Comparison of ENCODE assay signal across 18 cellular contexts in the genomic region with DNA sequence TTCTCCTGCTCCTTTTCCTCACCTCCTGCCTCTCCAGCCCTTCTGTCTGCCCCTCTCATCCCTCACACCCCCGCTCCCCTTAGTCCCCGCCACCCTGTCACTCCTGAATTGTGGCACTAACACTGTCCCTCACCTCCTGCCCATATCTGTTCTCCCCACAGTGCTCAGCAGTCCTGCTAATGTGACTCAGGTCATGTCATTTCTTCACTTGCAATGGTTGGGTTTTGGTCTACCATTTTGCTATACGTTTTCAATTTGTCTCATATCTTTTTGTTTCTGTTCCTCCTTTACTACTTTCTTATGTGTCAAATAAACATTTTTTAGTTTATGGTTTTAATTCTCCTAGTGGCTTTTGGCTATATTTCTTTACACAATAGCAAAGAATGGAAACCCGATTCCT. TPM values are rescaled to one million over a fixed set of nuclear protein-coding genes. Genes with fewer than 3 reads are reported as not detected.
DNase-seq lines count a peak whose midpoint lies in the region; ATAC-seq and TF ChIP-seq lines count a peak whose summit lies in the region.
"Had no signal": no experiment of that assay in that cellular context is flagged by ENCODE, and none has a peak within 500 bp of the region (broad histone marks: within the 10 kb centered on the region; RNA-seq: fewer than 3 reads in every experiment).

No MANE protein-coding gene starts in this region.

- H3K4me3 ChIP-seq in OCI-LY3 (ENCODE audit: low read length): peak overlapping the region; percentile 90
- H3K4me3 ChIP-seq: A549 had no signal

- peaks cover 28% of the 10 kb centered on the region for H3K36me3 ChIP-seq in OCI-LY3 (replicated peaks; ENCODE audit: low read depth, low read length)
- H3K36me3 ChIP-seq: breast epithelium had no signal

- POLR2A ChIA-PET in activated CD4-positive, alpha-beta T cell treated with anti-CD3 and anti-CD28 coated beads, Interleukin-2, amount 10 ng/mL, durations not matched to agents 7 days and 5 days (lab: Charles Lee): no interaction called here

- H3K27ac Mint-ChIP-seq in activated CD4-positive, alpha-beta T cell treated with anti-CD3 and anti-CD28 coated beads, Interleukin-2, amount 10 ng/mL, durations not matched to agents 7 days and 5 days: peak overlapping the region; percentile 100
- H3K27ac Mint-ChIP-seq in dendritic cell treated with granulocyte-macrophage colony-stimulating factor and Interleukin-4, amounts not matched to agents 40 ng/mL and 50 ng/mL, for 4 days: peak overlapping the region; percentile 98
- peak overlapping the region; percentile 100 for H3K27ac Mint-ChIP-seq in stimulated activated memory B cell treated with anti-CD40 and anti-IgM and Interleukin-4, amounts not matched to agents 10 μg/mL and 1 μg/mL and 100 μg/mL, for 72 hours

- H3K4me2 ChIP-seq in OCI-LY3 (ENCODE audit: low read length): peak overlapping the region; percentile 99
- H3K4me2 ChIP-seq: A549 had no signal

- peaks cover 25% of the 10 kb centered on the region for H4K20me1 ChIP-seq in OCI-LY3 (ENCODE audit: insufficient read depth, low read length)

- intact Hi-C loops in dendritic cell treated with granulocyte-macrophage colony-stimulating factor and Interleukin-4, amounts not matched to agents 40 ng/mL and 50 ng/mL, for 4 days (cut with micrococcal nuclease): no loop called here

- TF ChIP-seq CTCF in OCI-LY3 (IDR thresholded peaks at IDR 0.05; ENCODE audit: low read depth, low read length): no peak

- H3K9me3 Mint-ChIP-seq in activated CD4-positive, alpha-beta T cell treated with anti-CD3 and anti-CD28 coated beads, Interleukin-2, amount 10 ng/mL, durations not matched to agents 7 days and 5 days: no peaks in the 10 kb centered on the region
- H3K9me3 Mint-ChIP-seq in dendritic cell treated with granulocyte-macrophage colony-stimulating factor and Interleukin-4, amounts not matched to agents 40 ng/mL and 50 ng/mL, for 4 days: peaks cover 8% of the 10 kb centered on the region
- peaks cover 3% of the 10 kb centered on the region for H3K9me3 Mint-ChIP-seq in stimulated activated memory B cell treated with anti-CD40 and anti-IgM and Interleukin-4, amounts not matched to agents 10 μg/mL and 1 μg/mL and 100 μg/mL, for 72 hours

- peaks cover 26% of the 10 kb centered on the region for H3K79me2 ChIP-seq in OCI-LY3 (ENCODE audit: low read length)

- CTCF ChIA-PET in activated CD4-positive, alpha-beta T cell treated with anti-CD3 and anti-CD28 coated beads, Interleukin-2, amount 10 ng/mL, durations not matched to agents 7 days and 5 days (lab: Charles Lee): interaction anchor here (0.6 to 1.6 kb wide), 2 partner anchors 9 to 161 kb away, joined by 3 to 6 read pairs; no protein-coding TSS in a partner anchor

- peaks cover 47% of the 10 kb centered on the region for H3K36me3 Mint-ChIP-seq in activated CD4-positive, alpha-beta T cell treated with anti-CD3 and anti-CD28 coated beads, Interleukin-2, amount 10 ng/mL, durations not matched to agents 7 days and 5 days (ENCODE audit: low read depth)
- peaks cover 37% of the 10 kb centered on the region for H3K36me3 Mint-ChIP-seq in dendritic cell treated with granulocyte-macrophage colony-stimulating factor and Interleukin-4, amounts not matched to agents 40 ng/mL and 50 ng/mL, for 4 days (ENCODE audit: low read depth)
- H3K36me3 Mint-ChIP-seq in stimulated activated memory B cell treated with anti-CD40 and anti-IgM and Interleukin-4, amounts not matched to agents 10 μg/mL and 1 μg/mL and 100 μg/mL, for 72 hours: peaks cover 43% of the 10 kb centered on the region

- no peak overlapping the region for H2AFZ ChIP-seq in OCI-LY3 (ENCODE audit: low read depth, low read length)

- H3K27ac ChIP-seq in OCI-LY3 (ENCODE audit: low read length): peak overlapping the region; percentile 77
- H3K27ac ChIP-seq: A549, RWPE1 had no signal

- H3K9ac ChIP-seq in OCI-LY3 (ENCODE audit: low read length): peak overlapping the region; percentile 99; the same call in 1 of the 2 replicates

- H3K27me3 Mint-ChIP-seq in activated CD4-positive, alpha-beta T cell treated with anti-CD3 and anti-CD28 coated beads, Interleukin-2, amount 10 ng/mL, durations not matched to agents 7 days and 5 days: peaks cover 14% of the 10 kb centered on the region
- H3K27me3 Mint-ChIP-seq in dendritic cell treated with granulocyte-macrophage colony-stimulating factor and Interleukin-4, amounts not matched to agents 40 ng/mL and 50 ng/mL, for 4 days: peaks cover 3% of the 10 kb centered on the region
- H3K27me3 Mint-ChIP-seq in stimulated activated memory B cell treated with anti-CD40 and anti-IgM and Interleukin-4, amounts not matched to agents 10 μg/mL and 1 μg/mL and 100 μg/mL, for 72 hours: no peaks in the 10 kb centered on the region

- H3K27me3 ChIP-seq in OCI-LY3 (ENCODE audit: low read depth, low read length): no peaks in the 10 kb centered on the region
- H3K27me3 ChIP-seq: breast epithelium had no signal

- H3K4me1 ChIP-seq in OCI-LY3 (ENCODE audit: low read length): peaks cover 30% of the 10 kb centered on the region
- H3K4me1 ChIP-seq: A549, breast epithelium had no signal

- H3K9me3 ChIP-seq in OCI-LY3 (ENCODE audit: insufficient read depth, low read length): no peaks in the 10 kb centered on the region
- H3K9me3 ChIP-seq: A549, breast epithelium, heart left ventricle, tibial nerve had no signal

- H3K4me3 Mint-ChIP-seq in activated CD4-positive, alpha-beta T cell treated with anti-CD3 and anti-CD28 coated beads, Interleukin-2, amount 10 ng/mL, durations not matched to agents 7 days and 5 days: peak overlapping the region; percentile 93
- peak overlapping the region; percentile 91 for H3K4me3 Mint-ChIP-seq in dendritic cell treated with granulocyte-macrophage colony-stimulating factor and Interleukin-4, amounts not matched to agents 40 ng/mL and 50 ng/mL, for 4 days
- peak overlapping the region; percentile 94 for H3K4me3 Mint-ChIP-seq in stimulated activated memory B cell treated with anti-CD40 and anti-IgM and Interleukin-4, amounts not matched to agents 10 μg/mL and 1 μg/mL and 100 μg/mL, for 72 hours

- peaks cover 44% of the 10 kb centered on the region for H3K4me1 Mint-ChIP-seq in activated CD4-positive, alpha-beta T cell treated with anti-CD3 and anti-CD28 coated beads, Interleukin-2, amount 10 ng/mL, durations not matched to agents 7 days and 5 days
- peaks cover 47% of the 10 kb centered on the region for H3K4me1 Mint-ChIP-seq in dendritic cell treated with granulocyte-macrophage colony-stimulating factor and Interleukin-4, amounts not matched to agents 40 ng/mL and 50 ng/mL, for 4 days (ENCODE audit: low read depth)
- H3K4me1 Mint-ChIP-seq in stimulated activated memory B cell treated with anti-CD40 and anti-IgM and Interleukin-4, amounts not matched to agents 10 μg/mL and 1 μg/mL and 100 μg/mL, for 72 hours: peaks cover 51% of the 10 kb centered on the region

- ATAC-seq in stimulated activated memory B cell treated with anti-CD40 and anti-IgM and Interleukin-4, amounts not matched to agents 10 μg/mL and 1 μg/mL and 100 μg/mL, for 72 hours: no peak
- ATAC-seq in HG03342 (IDR thresholded peaks at IDR 0.05; ENCODE audit: unreplicated experiment): no peak
- ATAC-seq: A549, heart left ventricle, left ventricle myocardium superior had no signal

- no peak for DNase-seq in activated CD4-positive, alpha-beta T cell treated with anti-CD3 and anti-CD28 coated beads, Interleukin-2, amount 10 ng/mL, durations not matched to agents 7 days and 5 days
- DNase-seq in activated CD4-positive, alpha-beta T cell treated with anti-CD3 and anti-CD28 coated beads for 4 hours: no peak
- DNase-seq in RKO (ENCODE audit: low spot score) (no peak), hypothalamus (lab: John Stamatoyannopoulos, UW) (no peak)
- DNase-seq: heart left ventricle; IMR-90; left ventricle myocardium superior; NCI-H1436 treated with DMSO at 0.1 percent for 48 hours; NCI-H510A treated with DMSO at 0.1 percent for 48 hours; stimulated activated CD4-positive, alpha-beta T cell treated with anti-CD3 and anti-CD28 coated beads, Interleukin-12 subunit alpha, Interleukin-12 subunit beta, amount 100 ng/mL, for 4 hours had no signal

RNA-seq across cellular contexts. Expression of a gene that starts 1.3 kb away (rescaled TPM):
- 1,000 to 10,000 TPM; 4,654 to 4,702 TPM for total RNA-seq in activated CD4-positive, alpha-beta T cell treated with anti-CD3 and anti-CD28 coated beads, Interleukin-2, amount 10 ng/mL, durations not matched to agents 7 days and 5 days

RNA-seq across cellular contexts. Expression of a gene that starts 45.1 kb away (rescaled TPM):
- total RNA-seq in activated CD4-positive, alpha-beta T cell treated with anti-CD3 and anti-CD28 coated beads, Interleukin-2, amount 10 ng/mL, durations not matched to agents 7 days and 5 days: 10 to 100 TPM; 10.5 to 10.8 TPM
